ENCODE assay signal across 17 cellular contexts in the genomic region with DNA sequence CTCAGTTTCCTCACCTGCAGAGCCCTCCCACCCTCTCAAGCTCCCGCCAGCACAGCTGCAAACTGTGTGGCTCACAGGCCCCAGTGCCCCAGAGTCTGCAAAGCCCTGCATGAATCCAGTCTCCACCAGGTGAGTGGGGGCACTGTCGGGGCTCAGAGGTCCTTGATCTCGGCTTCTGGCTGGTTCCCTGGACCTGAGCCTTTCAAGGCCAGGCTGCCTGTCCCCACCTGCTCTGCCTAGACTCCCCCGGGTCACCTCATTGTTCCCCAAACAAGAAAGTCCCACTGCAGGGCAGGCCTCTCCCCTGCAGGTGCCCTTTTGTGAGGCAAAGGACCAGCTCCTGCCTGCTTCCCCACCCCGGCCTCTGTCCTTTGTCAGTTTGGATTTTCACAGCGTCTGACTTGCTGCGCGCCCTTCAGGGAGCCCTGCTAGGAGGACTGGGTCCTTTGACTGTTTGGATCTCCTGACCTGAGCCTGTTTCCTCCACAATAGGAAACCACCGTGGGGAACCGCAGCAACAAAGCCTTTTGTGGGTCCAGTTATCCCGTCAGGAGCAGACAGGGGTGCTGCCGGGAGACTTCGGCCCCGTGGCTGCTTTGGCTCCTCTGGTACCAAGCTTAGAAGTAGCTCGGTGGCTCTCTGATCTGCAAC.
DNase-seq lines count a peak whose midpoint lies in the region; ATAC-seq, FAIRE-seq and TF ChIP-seq lines count a peak whose summit lies in the region.
"Had no signal": no experiment of that assay in that cellular context is flagged by ENCODE, and none has a peak within 500 bp of the region (broad histone marks: within the 10 kb centered on the region; RNA-seq: fewer than 3 reads in every experiment).

No MANE protein-coding gene starts in this region.

- H3K18ac ChIP-seq in H9 (ENCODE audit: insufficient read length, low read depth, low read length), result no peak overlapping the region
- no peak overlapping the region; the same call in 1 of the 2 replicates for H3K18ac ChIP-seq in H1 (ENCODE audit: extremely low read depth, low read length)

- H3K23ac ChIP-seq in H9 (ENCODE audit: insufficient read length, low read depth, low read length) (no peak overlapping the region), H1 (ENCODE audit: insufficient read length) (no peak overlapping the region)

- H4K20me1 ChIP-seq in H9 (ENCODE audit: control insufficient read depth, insufficient read depth, insufficient read length) (no peaks in the 10 kb centered on the region), H1 (replicated peaks in 1 of 2; ENCODE audit: control insufficient read depth in 1 of 2, insufficient read depth in 2 of 2, low read length in 2 of 2) (no peaks in the 10 kb centered on the region)

- no peaks in the 10 kb centered on the region for H3K4me1 ChIP-seq in H9 (ENCODE audit: insufficient read depth, low read length)
- H3K4me1 ChIP-seq in H1 (replicated peaks in 1 of 4; ENCODE audit: control insufficient read depth in 3 of 4, insufficient read depth in 4 of 4, low read length in 3 of 4), result peaks cover 8 to 20% (median 17%) of the 10 kb centered on the region in 4 experiments
- H3K4me1 ChIP-seq in upper lobe of right lung, result no peaks in the 10 kb centered on the region
- H3K4me1 ChIP-seq: esophagus squamous epithelium, testis had no signal

- no peak overlapping the region for H3T11ph ChIP-seq in H9 (ENCODE audit: low read length)

- no peak overlapping the region for H2AFZ ChIP-seq in H9 (ENCODE audit: low read length)
- no peak overlapping the region for H2AFZ ChIP-seq in H1 (ENCODE audit: low read length)

- no peaks in the 10 kb centered on the region for H3K79me1 ChIP-seq in H9 (ENCODE audit: insufficient read depth, low read depth, low read length, poor library complexity, severe bottlenecking)
- H3K79me1 ChIP-seq in H1 (ENCODE audit: low read depth, low read length), result no peaks in the 10 kb centered on the region

- no peak overlapping the region for H3K27ac ChIP-seq in H9 (ENCODE audit: insufficient read length, low read depth, low read length)
- no peak overlapping the region for H3K27ac ChIP-seq in H1 (ENCODE audit: low read depth, low read length)
- H3K27ac ChIP-seq in upper lobe of right lung, result no peak overlapping the region
- H3K27ac ChIP-seq: esophagus squamous epithelium, testis had no signal

- TF ChIP-seq RAD21 in H1 (IDR thresholded peaks at IDR 0.05 in 1 of 2, conservative IDR thresholded peaks at IDR 0.05 in 1 of 2; ENCODE audit: low read depth in 2 of 2, low read length in 2 of 2), result peak in 1 of 2 experiments; percentile 0; a peak in 1 of 4 replicates

- intact Hi-C loops in upper lobe of right lung (cut with DNase I), result no loop called here

- CTCF ChIA-PET in activated CD4-positive, alpha-beta T cell treated with anti-CD3 and anti-CD28 coated beads, Interleukin-2, amount 10 ng/mL, durations not matched to agents 7 days and 5 days (lab: Charles Lee), result interaction anchor here (1.2 to 1.5 kb wide), 2 partner anchors 11 to 14 kb away, joined by 4 to 6 read pairs; no protein-coding TSS in a partner anchor
- CTCF ChIA-PET in H1 (lab: Charles Lee; ENCODE audit: partially characterized antibody), result no interaction called here

- H3K36me3 ChIP-seq in H1 (ENCODE audit: control insufficient read depth in 2 of 4, insufficient read depth in 4 of 4, low read length in 3 of 4), result no peaks in the 10 kb centered on the region
- H3K36me3 ChIP-seq in upper lobe of right lung, result no peaks in the 10 kb centered on the region
- H3K36me3 ChIP-seq: esophagus squamous epithelium had no signal

- H2BK20ac ChIP-seq in H9 (ENCODE audit: low read depth, low read length, poor library complexity, severe bottlenecking) (no peak overlapping the region), H1 (ENCODE audit: low read length) (no peak overlapping the region)

- H2AK5ac ChIP-seq in H9 (ENCODE audit: insufficient read length, low read length), result no peak overlapping the region
- H2AK5ac ChIP-seq in H1 (ENCODE audit: low read depth, low read length), result no peak overlapping the region

- no peak overlapping the region for H2BK5ac ChIP-seq in H9 (ENCODE audit: insufficient read length, low read length)
- H2BK5ac ChIP-seq in H1 (ENCODE audit: low read depth, low read length), result no peak overlapping the region

- H3K27ac Mint-ChIP-seq in activated CD4-positive, alpha-beta T cell treated with anti-CD3 and anti-CD28 coated beads, Interleukin-2, amount 10 ng/mL, durations not matched to agents 7 days and 5 days, result peak overlapping the region; percentile 51
- peak overlapping the region in 2 of 3 experiments; percentile 72 to 81; a peak in 3 of 7 replicates for H3K27ac Mint-ChIP-seq in H9

- H3K36me3 Mint-ChIP-seq in activated CD4-positive, alpha-beta T cell treated with anti-CD3 and anti-CD28 coated beads, Interleukin-2, amount 10 ng/mL, durations not matched to agents 7 days and 5 days (ENCODE audit: low read depth), result no peaks in the 10 kb centered on the region
- H3K36me3 Mint-ChIP-seq in H9 (ENCODE audit: insufficient read depth in 1 of 3, low read depth in 3 of 3), result peaks cover 0 to 5% (median 2%) of the 10 kb centered on the region in 3 experiments; a peak in 3 of 7 replicates

- H2BK120ac ChIP-seq in H9 (ENCODE audit: low read depth, low read length, poor library complexity, severe bottlenecking) (no peak overlapping the region), H1 (replicated peaks; ENCODE audit: low read depth, low read length) (no peak overlapping the region)

- no peaks in the 10 kb centered on the region for H3K79me2 ChIP-seq in H9 (ENCODE audit: insufficient read depth, low read length)
- H3K79me2 ChIP-seq in H1 (ENCODE audit: control insufficient read depth in 1 of 2, insufficient read depth in 2 of 2, low read length in 2 of 2), result no peaks in the 10 kb centered on the region

- no peak for TF ChIP-seq EP300 in H1 (IDR thresholded peaks at IDR 0.05; ENCODE audit: borderline replicate concordance in 1 of 2, low read depth in 2 of 2, low read length in 2 of 2)

- no peak overlapping the region for H2BK15ac ChIP-seq in H9 (ENCODE audit: low read depth, low read length)
- no peak overlapping the region for H2BK15ac ChIP-seq in H1 (ENCODE audit: low read length)

- no peak for DNase-seq in activated CD4-positive, alpha-beta T cell treated with anti-CD3 and anti-CD28 coated beads, Interleukin-2, amount 10 ng/mL, durations not matched to agents 7 days and 5 days
- no peak for DNase-seq in activated CD4-positive, alpha-beta T cell treated with anti-CD3 and anti-CD28 coated beads for 48 hours
- DNase-seq in H9 (peak; percentile 35), H1 (ENCODE audit: low read depth in 1 of 2, low spot score in 2 of 2) (peak in 1 of 2 experiments; percentile 57), retina (peak; percentile 42), upper lobe of right lung (no peak)
- DNase-seq: C1 segment of cervical spinal cord, esophagus squamous epithelium, NCI-H1417 treated with DMSO at 0.1 percent for 48 hours, NCI-H69 had no signal

- H3K27me3 ChIP-seq in H9 (ENCODE audit: insufficient read depth, low read length), result no peaks in the 10 kb centered on the region
- H3K27me3 ChIP-seq in H1 (replicated peaks in 1 of 4; ENCODE audit: control insufficient read depth in 3 of 4, extremely low read depth in 1 of 4, insufficient read depth in 3 of 4, low read length in 3 of 4), result peaks cover 0 to 4% (median 0%) of the 10 kb centered on the region in 4 experiments; a peak in 4 of 7 replicates
- no peaks in the 10 kb centered on the region for H3K27me3 ChIP-seq in upper lobe of right lung
- H3K27me3 ChIP-seq: testis had no signal

- no peak overlapping the region for H2BK12ac ChIP-seq in H9 (ENCODE audit: insufficient read length, low read depth, low read length)
- no peak overlapping the region for H2BK12ac ChIP-seq in H1 (ENCODE audit: low read depth, low read length)

- no peak overlapping the region for H3K4ac ChIP-seq in H9 (ENCODE audit: low read depth, low read length)
- H3K4ac ChIP-seq in H1 (replicated peaks; ENCODE audit: insufficient read length, low read depth, low read length), result no peak overlapping the region

- no peak overlapping the region for H4K91ac ChIP-seq in H9 (ENCODE audit: insufficient read length, low read depth, low read length)
- H4K91ac ChIP-seq in H1 (replicated peaks; ENCODE audit: insufficient read length, low read length), result no peak overlapping the region

- H3K4me2 ChIP-seq in H9 (ENCODE audit: insufficient read depth, insufficient read length, low read length) (no peak overlapping the region), H1 (ENCODE audit: insufficient read depth in 1 of 2, low read depth in 2 of 2, low read length in 2 of 2) (peak overlapping the region; percentile 12 to 29; a peak in 2 of 4 replicates)

- no peak overlapping the region for H3K9ac ChIP-seq in H9 (ENCODE audit: extremely low read depth, insufficient read length, low read length)
- H3K9ac ChIP-seq in H1 (replicated peaks in 1 of 4; ENCODE audit: extremely low read depth in 1 of 4, low read depth in 3 of 4, low read length in 3 of 4), result no peak overlapping the region

- no peak for ATAC-seq in GM18907 (IDR thresholded peaks at IDR 0.05; ENCODE audit: unreplicated experiment)
- ATAC-seq in GM18517 (IDR thresholded peaks at IDR 0.05; ENCODE audit: unreplicated experiment), result no peak
- no peak for ATAC-seq in upper lobe of right lung

- H3K14ac ChIP-seq in H9 (ENCODE audit: insufficient read depth, low read length) (no peak overlapping the region), H1 (ENCODE audit: insufficient read length) (no peak overlapping the region)

- peaks cover 14% of the 10 kb centered on the region for H3K27me3 Mint-ChIP-seq in activated CD4-positive, alpha-beta T cell treated with anti-CD3 and anti-CD28 coated beads, Interleukin-2, amount 10 ng/mL, durations not matched to agents 7 days and 5 days
- peaks cover 44% of the 10 kb centered on the region for H3K27me3 Mint-ChIP-seq in H9 (ENCODE audit: low read depth)

- TF ChIP-seq CTCF in H9 (conservative IDR thresholded peaks at IDR 0.05) (no peak), H1 (IDR thresholded peaks at IDR 0.05; ENCODE audit: control extremely low read depth in 1 of 3, insufficient read depth in 1 of 3, low read depth in 1 of 3, low read length in 3 of 3) (no peak), upper lobe of right lung (IDR thresholded peaks at IDR 0.05) (no peak)

- no peak overlapping the region for H4K5ac ChIP-seq in H9 (ENCODE audit: insufficient read length, low read depth, low read length)
- H4K5ac ChIP-seq in H1 (ENCODE audit: insufficient read length, low read depth, low read length), result no peak overlapping the region

- H3K4me3 ChIP-seq in H1 (ENCODE audit: extremely low read depth in 1 of 4, insufficient read depth in 2 of 4, low read depth in 3 of 4, low read length in 4 of 4), result no peak overlapping the region
- no peak overlapping the region for H3K4me3 ChIP-seq in upper lobe of right lung
- H3K4me3 ChIP-seq: esophagus squamous epithelium, testis had no signal

- H3K9me3 ChIP-seq in H9 (ENCODE audit: control insufficient read depth, low read depth, low read length) (no peaks in the 10 kb centered on the region), H1 (ENCODE audit: insufficient read depth in 2 of 2, low read depth in 1 of 2, low read length in 1 of 2) (no peaks in the 10 kb centered on the region; a peak in 1 of 4 replicates), upper lobe of right lung (no peaks in the 10 kb centered on the region)
- H3K9me3 ChIP-seq: esophagus squamous epithelium, testis had no signal

- H3K4me1 Mint-ChIP-seq in activated CD4-positive, alpha-beta T cell treated with anti-CD3 and anti-CD28 coated beads, Interleukin-2, amount 10 ng/mL, durations not matched to agents 7 days and 5 days, result peaks cover 15% of the 10 kb centered on the region
- H3K4me1 Mint-ChIP-seq in H9, result peaks cover 25 to 27% of the 10 kb centered on the region in 2 experiments

- POLR2A ChIA-PET in activated CD4-positive, alpha-beta T cell treated with anti-CD3 and anti-CD28 coated beads, Interleukin-2, amount 10 ng/mL, durations not matched to agents 7 days and 5 days (lab: Charles Lee), result no interaction called here
- POLR2A ChIA-PET in H1 (lab: Charles Lee; ENCODE audit: partially characterized antibody), result interaction anchor here (0.6 kb wide), 1 partner anchor 795 kb away, joined by 3 read pairs; no protein-coding TSS in a partner anchor

- H4K8ac ChIP-seq in H9 (replicated peaks; ENCODE audit: insufficient read length, low read depth, low read length) (no peak overlapping the region), H1 (ENCODE audit: extremely low read depth, insufficient read depth, low read length) (peak overlapping the region; percentile 30; the same call in 1 of the 2 replicates)

- TF ChIP-seq POLR2A in H1 (IDR thresholded peaks at IDR 0.05; ENCODE audit: control extremely low read depth in 1 of 2, low read depth in 2 of 2, low read length in 2 of 2), result no peak

- H3K56ac ChIP-seq in H9 (ENCODE audit: insufficient read length, low read depth, low read length) (no peak overlapping the region), H1 (replicated peaks; ENCODE audit: insufficient read length, low read depth, low read length) (no peak overlapping the region)

- no peak overlapping the region for H3K4me3 Mint-ChIP-seq in activated CD4-positive, alpha-beta T cell treated with anti-CD3 and anti-CD28 coated beads, Interleukin-2, amount 10 ng/mL, durations not matched to agents 7 days and 5 days
- H3K4me3 Mint-ChIP-seq in H9, result no peak overlapping the region; a peak in 1 of 5 replicates
- H3K4me3 Mint-ChIP-seq: T-helper 1 cell treated with Interleukin-12 subunit alpha and Interleukin-12 subunit beta and Interleukin-4 antibody, amounts not matched to agents 30 μg/mL and 1 μg/mL, for 36 hours had no signal

- H3K23me2 ChIP-seq in H9 (ENCODE audit: insufficient read length, low read depth, low read length, poor library complexity, severe bottlenecking), result no peaks in the 10 kb centered on the region
- H3K23me2 ChIP-seq in H1 (ENCODE audit: low read depth, low read length), result no peaks in the 10 kb centered on the region

- no CpG with 5 or more reads among the region's 15 CpGs for WGBS in H9 (ENCODE audit: extremely low coverage, insufficient read length, low lambda C conversion rate)
- WGBS in H1 (ENCODE audit: extremely low coverage in 1 of 2, insufficient coverage in 1 of 2, insufficient read length in 1 of 2, insufficient replicate concordance in 2 of 2, low coverage in 1 of 2, low lambda C conversion rate in 2 of 2, missing lambda C conversion rate in 1 of 2), 2 experiments, result 46% methylated on average over 12 of the region's 15 CpGs; no CpG with 5 or more reads in 1 of the 2 experiments

- H3K9me3 Mint-ChIP-seq in activated CD4-positive, alpha-beta T cell treated with anti-CD3 and anti-CD28 coated beads, Interleukin-2, amount 10 ng/mL, durations not matched to agents 7 days and 5 days, result no peaks in the 10 kb centered on the region
- peaks cover 0 to 4% of the 10 kb centered on the region in 2 experiments; a peak in 4 of 5 replicates for H3K9me3 Mint-ChIP-seq in H9
- H3K9me3 Mint-ChIP-seq: T-helper 1 cell treated with Interleukin-12 subunit alpha and Interleukin-12 subunit beta and Interleukin-4 antibody, amounts not matched to agents 30 μg/mL and 1 μg/mL, for 36 hours had no signal

- FAIRE-seq in H1 (lab: Jason Lieb, UNC), result no peak
- FAIRE-seq: A204.1, bronchial epithelial cell, GM12891 had no signal

Comparison
In these comparisons a context has a peak if more than half of its experiments do, and no peak if none do; other contexts are left out.
1. DNase-seq: peak in H9 (single experiment) and retina (single experiment); none in activated CD4-positive, alpha-beta T cell treated with anti-CD3 and anti-CD28 coated beads, Interleukin-2, amount 10 ng/mL, durations not matched to agents 7 days and 5 days (single experiment), activated CD4-positive, alpha-beta T cell treated with anti-CD3 and anti-CD28 coated beads for 48 hours (single experiment) and upper lobe of right lung (single experiment).